ENCODE assay signal across 8 cellular contexts in the genomic region with DNA sequence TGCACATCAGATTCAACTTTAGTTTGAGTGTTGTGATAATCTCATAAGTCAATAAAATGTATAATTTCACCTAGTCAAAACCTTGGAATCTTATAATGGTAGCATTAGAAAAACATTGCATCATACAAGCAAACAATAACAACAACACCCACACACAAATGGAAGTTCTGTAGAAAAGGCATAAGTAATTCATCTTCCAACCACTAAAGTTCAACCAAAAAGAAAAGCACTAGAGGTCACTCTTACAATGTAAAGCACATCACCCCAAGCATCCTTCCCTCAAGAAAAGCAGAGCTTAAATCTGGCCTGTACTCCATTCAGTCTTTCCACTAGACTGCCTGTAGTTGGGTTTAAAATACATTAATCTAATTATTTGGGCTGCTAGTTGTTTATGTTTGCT. TPM values are rescaled to one million over a fixed set of nuclear protein-coding genes. Genes with fewer than 3 reads are reported as not detected.
DNase-seq lines count a peak whose midpoint lies in the region; ATAC-seq and TF ChIP-seq lines count a peak whose summit lies in the region.
"Had no signal": no experiment of that assay in that cellular context is flagged by ENCODE, and none has a peak within 500 bp of the region (broad histone marks: within the 10 kb centered on the region; RNA-seq: fewer than 3 reads in every experiment).

No MANE protein-coding gene starts in this region.

- DNase-seq in NCI-H1092 (lab: John Stamatoyannopoulos, UW) (peak; percentile 4), T47D (ENCODE audit: low read depth in 1 of 2, low spot score in 1 of 2) (peak; percentile 11 to 47), putamen (ENCODE audit: low spot score) (peak; percentile 78), upper lobe of left lung (no peak)
- no peak for DNase-seq in activated CD4-positive, CD25-positive, alpha-beta regulatory T cell (lab: John Stamatoyannopoulos, UW)
- DNase-seq: activated CD8-positive, alpha-beta memory T cell treated with anti-CD3 and anti-CD28 coated beads for 24 hours had no signal

- H3K27ac ChIP-seq in upper lobe of left lung = no peak overlapping the region

- H3K36me3 ChIP-seq in upper lobe of left lung = no peaks in the 10 kb centered on the region

- H3K4me1 ChIP-seq in upper lobe of left lung = no peaks in the 10 kb centered on the region

- no peaks in the 10 kb centered on the region for H3K9me3 ChIP-seq in upper lobe of left lung

- no peak for TF ChIP-seq POLR2A in upper lobe of left lung (IDR thresholded peaks at IDR 0.05)

- H3K4me3 ChIP-seq in upper lobe of left lung = no peak overlapping the region

- no peak for TF ChIP-seq EP300 in upper lobe of left lung (IDR thresholded peaks at IDR 0.05)

- no peak for TF ChIP-seq CTCF in upper lobe of left lung (IDR thresholded peaks at IDR 0.05)

- ATAC-seq in GM18870 (IDR thresholded peaks at IDR 0.05; ENCODE audit: unreplicated experiment) (peak; percentile 69), upper lobe of left lung (ENCODE audit: low FRiP score in 2 of 2) (no peak), HG02798 (IDR thresholded peaks at IDR 0.05; ENCODE audit: poor library complexity, unreplicated experiment) (no peak)

- in situ Hi-C loops in T47D (cut with HindIII; ENCODE audit: low pct_unique_long_range_greater_than_20kb, low sequenced_read_pairs) = no loop called here

- H3K27me3 ChIP-seq in upper lobe of left lung = no peaks in the 10 kb centered on the region

RNA-seq across cellular contexts. Expression of gene CNTNAP4, which starts 1.8 kb away (rescaled TPM):
- not detected for total RNA-seq in upper lobe of left lung

Comparison
In these comparisons a context has a peak if more than half of its experiments do, and no peak if none do; other contexts are left out.
1. DNase-seq: peak in NCI-H1092 (single experiment), T47D (2 of 2) and putamen (single experiment); none in activated CD4-positive, CD25-positive, alpha-beta regulatory T cell (0 of 4) and upper lobe of left lung (0 of 2).